In the genomic region with DNA sequence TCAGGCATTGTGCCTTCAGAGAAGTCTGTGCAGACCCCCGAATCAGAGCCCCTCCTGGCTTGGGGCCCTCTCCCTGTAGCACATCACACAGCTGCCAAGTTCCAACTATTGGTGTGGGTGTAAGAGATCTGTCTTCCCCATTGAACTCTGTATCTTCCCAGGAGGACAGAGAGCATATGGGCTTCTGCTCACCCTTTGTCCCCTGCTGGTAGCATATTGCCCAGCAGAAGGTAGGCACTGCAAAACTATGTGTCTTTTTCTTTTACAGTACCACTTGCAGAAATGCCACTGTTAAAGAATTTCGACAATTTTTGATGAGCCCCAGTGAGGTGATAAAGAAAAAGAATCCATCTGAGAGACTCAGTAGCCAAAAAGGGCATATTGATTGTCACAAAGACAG, we compare ENCODE assay signal across 14 cellular contexts. TPM values are rescaled to one million over a fixed set of nuclear protein-coding genes. Genes with fewer than 3 reads are reported as not detected.
DNase-seq lines count a peak whose midpoint lies in the region; ATAC-seq and TF ChIP-seq lines count a peak whose summit lies in the region.
"Had no signal": no experiment of that assay in that cellular context is flagged by ENCODE, and none has a peak within 500 bp of the region (broad histone marks: within the 10 kb centered on the region; RNA-seq: fewer than 3 reads in every experiment).

No MANE protein-coding gene starts in this region.

- in situ Hi-C loops in brain microvascular endothelial cell (cut with HindIII; ENCODE audit: low pct_ligation_motif_present, low sequenced_read_pairs), result no loop called here

- no peaks in the 10 kb centered on the region for H3K27me3 Mint-ChIP-seq in GM23338 (ENCODE audit: insufficient read depth, low read depth, poor library complexity)
- H3K27me3 Mint-ChIP-seq in endodermal cell (ENCODE audit: insufficient read depth), result peaks cover 4% of the 10 kb centered on the region
- peaks cover 8% of the 10 kb centered on the region for H3K27me3 Mint-ChIP-seq in stimulated activated memory B cell treated with anti-CD40 and anti-IgM and Interleukin-4, amounts not matched to agents 10 μg/mL and 1 μg/mL and 100 μg/mL, for 72 hours

- H3K9me3 Mint-ChIP-seq in GM23338 (no peaks in the 10 kb centered on the region), endodermal cell (no peaks in the 10 kb centered on the region)
- no peaks in the 10 kb centered on the region for H3K9me3 Mint-ChIP-seq in stimulated activated memory B cell treated with anti-CD40 and anti-IgM and Interleukin-4, amounts not matched to agents 10 μg/mL and 1 μg/mL and 100 μg/mL, for 72 hours
- H3K9me3 Mint-ChIP-seq: CD4-positive, CD25-positive, alpha-beta regulatory T cell had no signal

- H3K9ac ChIP-seq in endodermal cell (ENCODE audit: extremely low read depth, low read length, poor library complexity, severe bottlenecking), result no peak overlapping the region
- H3K9ac ChIP-seq: BLaER1 had no signal

- H3K4me3 ChIP-seq in GM23338 (no peak overlapping the region), endodermal cell (ENCODE audit: low read length) (no peak overlapping the region), brain microvascular endothelial cell (ENCODE audit: low read depth, low read length) (no peak overlapping the region)
- H3K4me3 ChIP-seq: BLaER1, HAP-1 had no signal

- no peak overlapping the region for H3K27ac ChIP-seq in GM23338 (ENCODE audit: low read depth)
- H3K27ac ChIP-seq in endodermal cell (ENCODE audit: low read depth, low read length), result no peak overlapping the region
- no peak overlapping the region for H3K27ac ChIP-seq in brain microvascular endothelial cell
- H3K27ac ChIP-seq: 22Rv1, BLaER1 had no signal

- H3K4me3 Mint-ChIP-seq in GM23338 (no peak overlapping the region), endodermal cell (no peak overlapping the region)
- H3K4me3 Mint-ChIP-seq in stimulated activated memory B cell treated with anti-CD40 and anti-IgM and Interleukin-4, amounts not matched to agents 10 μg/mL and 1 μg/mL and 100 μg/mL, for 72 hours, result no peak overlapping the region
- H3K4me3 Mint-ChIP-seq: CD4-positive, CD25-positive, alpha-beta regulatory T cell had no signal

- H3K79me2 ChIP-seq in GM23338 (replicated peaks; ENCODE audit: insufficient read depth), result peaks cover 3% of the 10 kb centered on the region; the same call in 1 of the 2 replicates

- no peaks in the 10 kb centered on the region for H4K20me1 ChIP-seq in GM23338 (replicated peaks; ENCODE audit: insufficient read depth)
- H4K20me1 ChIP-seq: BLaER1 had no signal

- H3K4me2 ChIP-seq in GM23338, result no peak overlapping the region
- H3K4me2 ChIP-seq: BLaER1 had no signal

- H3K27me3 ChIP-seq in GM23338 (ENCODE audit: insufficient read depth), result peaks cover 8% of the 10 kb centered on the region; the same call in 1 of the 2 replicates
- H3K27me3 ChIP-seq in endodermal cell (ENCODE audit: control insufficient read depth, insufficient read depth, low read length, poor library complexity, severe bottlenecking), result no peaks in the 10 kb centered on the region
- H3K27me3 ChIP-seq in brain microvascular endothelial cell (replicated peaks), result no peaks in the 10 kb centered on the region
- H3K27me3 ChIP-seq: BLaER1 had no signal

- H2AFZ ChIP-seq in GM23338, result no peak overlapping the region

- H3K9me3 ChIP-seq in endodermal cell (ENCODE audit: control insufficient read depth, low read length), result no peaks in the 10 kb centered on the region
- H3K9me3 ChIP-seq: HAP-1 had no signal

- H3K9me2 ChIP-seq in GM23338 (ENCODE audit: insufficient read depth), result 0 out of 2 replicates have a peak, but pooled peaks cover 11% of the 10 kb centered on the region

- 78 to 91% methylated on average over 1 to 2 of the region's 2 CpGs for WGBS in endodermal cell (ENCODE audit: insufficient coverage in 1 of 2, insufficient read length in 1 of 2), 2 experiments

- no peaks in the 10 kb centered on the region for H3K36me3 Mint-ChIP-seq in GM23338 (ENCODE audit: low read depth)
- H3K36me3 Mint-ChIP-seq in endodermal cell (ENCODE audit: low read depth), result no peaks in the 10 kb centered on the region
- no peaks in the 10 kb centered on the region for H3K36me3 Mint-ChIP-seq in stimulated activated memory B cell treated with anti-CD40 and anti-IgM and Interleukin-4, amounts not matched to agents 10 μg/mL and 1 μg/mL and 100 μg/mL, for 72 hours
- H3K36me3 Mint-ChIP-seq: CD4-positive, CD25-positive, alpha-beta regulatory T cell had no signal

- peak; percentile 28 for ATAC-seq in GM23338
- ATAC-seq in stimulated activated memory B cell treated with anti-CD40 and anti-IgM and Interleukin-4, amounts not matched to agents 10 μg/mL and 1 μg/mL and 100 μg/mL, for 72 hours, result no peak
- ATAC-seq in HG03342 (IDR thresholded peaks at IDR 0.05; ENCODE audit: unreplicated experiment), result no peak

- H3K36me3 ChIP-seq in GM23338 (ENCODE audit: insufficient read depth), result no peaks in the 10 kb centered on the region
- H3K36me3 ChIP-seq in endodermal cell (ENCODE audit: control insufficient read depth, insufficient read depth, low read length), result no peaks in the 10 kb centered on the region
- H3K36me3 ChIP-seq in brain microvascular endothelial cell (replicated peaks), result no peaks in the 10 kb centered on the region
- H3K36me3 ChIP-seq: BLaER1, HAP-1 had no signal

- H3F3A ChIP-seq in GM23338 (replicated peaks; ENCODE audit: low read depth), result no peaks in the 10 kb centered on the region

- H3K4me1 Mint-ChIP-seq in GM23338, result peaks cover 10% of the 10 kb centered on the region; the same call in 2 of the 3 replicates
- peaks cover 4% of the 10 kb centered on the region for H3K4me1 Mint-ChIP-seq in endodermal cell
- no peaks in the 10 kb centered on the region for H3K4me1 Mint-ChIP-seq in stimulated activated memory B cell treated with anti-CD40 and anti-IgM and Interleukin-4, amounts not matched to agents 10 μg/mL and 1 μg/mL and 100 μg/mL, for 72 hours
- H3K4me1 Mint-ChIP-seq: CD4-positive, CD25-positive, alpha-beta regulatory T cell had no signal

- H3K27ac Mint-ChIP-seq in GM23338 (no peak overlapping the region), endodermal cell (no peak overlapping the region)
- H3K27ac Mint-ChIP-seq in stimulated activated memory B cell treated with anti-CD40 and anti-IgM and Interleukin-4, amounts not matched to agents 10 μg/mL and 1 μg/mL and 100 μg/mL, for 72 hours, result no peak overlapping the region
- H3K27ac Mint-ChIP-seq: CD4-positive, CD25-positive, alpha-beta regulatory T cell had no signal

- DNase-seq in NCI-H1694 treated with DMSO at 0.1 percent for 48 hours (lab: John Stamatoyannopoulos, UW) (peak; percentile 22), NCI-H1694 (lab: John Stamatoyannopoulos, UW) (no peak), GM23338 (ENCODE audit: low spot score) (no peak), endodermal cell (no peak), brain microvascular endothelial cell (no peak)
- DNase-seq: AML-193; CD4-positive, CD25-positive, alpha-beta regulatory T cell; DMS79 had no signal

- peaks cover 23% of the 10 kb centered on the region for H3K4me1 ChIP-seq in GM23338 (ENCODE audit: insufficient read depth)
- H3K4me1 ChIP-seq in endodermal cell (ENCODE audit: control insufficient read depth, insufficient read depth, low read length), result peaks cover 6% of the 10 kb centered on the region
- H3K4me1 ChIP-seq: HAP-1 had no signal

- no peak for TF ChIP-seq CTCF in GM23338 (conservative IDR thresholded peaks at IDR 0.05; ENCODE audit: low read depth in 2 of 2)
- peak; percentile 58 for TF ChIP-seq CTCF in endodermal cell (conservative IDR thresholded peaks at IDR 0.05)
- TF ChIP-seq CTCF in brain microvascular endothelial cell (IDR thresholded peaks at IDR 0.05; ENCODE audit: low read depth, low read length, missing control alignments), result no peak

TF ChIP-seq in GM23338, 12 proteins besides CTCF, POLR2A, EP300 and RAD21 (continues in another document):
- TF ChIP-seq EZH2phosphoT487 (IDR thresholded peaks at IDR 0.05; ENCODE audit: unreplicated experiment) (no peak), EZH2 (IDR thresholded peaks at IDR 0.05; ENCODE audit: low read depth, unreplicated experiment) (no peak), ZNF331 (CRISPR knock-in tag; IDR thresholded peaks at IDR 0.05; ENCODE audit: low read depth) (no peak), STAT1 (IDR thresholded peaks at IDR 0.05; ENCODE audit: unreplicated experiment) (no peak)

RNA-seq across cellular contexts. Expression of gene NPY, which starts 59.6 kb away (rescaled TPM):
- 3.1 TPM in 1 of 2 replicates, not detected in the other for total RNA-seq in GM23338 (2014; rRNA removed; shearing (Covaris generic))
- polyA plus RNA-seq in GM23338 (2016; fragmentation: Nextera tagmentation; extraction: Ambion mirVana), result 4.8 and 7.0 TPM in 2 replicates
- total RNA-seq in endodermal cell, result not detected
- polyA plus RNA-seq in endodermal cell (2013, experiment 1 of 2), result 5.2 TPM
- 4.7 TPM for polyA plus RNA-seq in endodermal cell (2013, experiment 2 of 2)
- total RNA-seq: CD4-positive, CD25-positive, alpha-beta regulatory T cell; HT1080 had no signal
- polyA plus RNA-seq: CD4-positive, CD25-positive, alpha-beta regulatory T cell had no signal
